Comparison of ENCODE assay signal across 23 cellular contexts in genomic region chr10:128551475-128551874, GRCh38.
"Had no signal": no experiment of that assay in that cellular context is flagged by ENCODE, and none has a peak within 500 bp of the region (broad histone marks: within the 10 kb centered on the region; RNA-seq: fewer than 3 reads in every experiment).

No MANE protein-coding gene starts in this region.

- H3K27me3 ChIP-seq: colonic mucosa, gastrocnemius medialis had no signal

- H3K4me1 ChIP-seq: colonic mucosa, esophagus squamous epithelium, gastrocnemius medialis, heart right ventricle, left lung, lower lobe of right lung had no signal

- H3K27ac ChIP-seq: colonic mucosa, epithelial cell of prostate, esophagus squamous epithelium, gastrocnemius medialis, heart right ventricle, left lung, lower lobe of right lung had no signal

- DNase-seq: colonic mucosa; cortex of kidney; effector CD8-positive, alpha-beta T cell; effector memory CD8-positive, alpha-beta T cell; endodermal cell; erythroblast; esophagus squamous epithelium; foreskin fibroblast; foreskin melanocyte; gastrocnemius medialis; glutamatergic neuron; head of caudate nucleus; heart right ventricle; hippocampal formation; left cardiac atrium; left lung; left ventricle myocardium superior; lower lobe of right lung; mesenchymal stem cell; mucosa of descending colon; naive B cell had no signal

- H3K9me3 ChIP-seq: colonic mucosa, gastrocnemius medialis, heart right ventricle, left lung, lower lobe of right lung, mucosa of descending colon had no signal

- H3K36me3 ChIP-seq: colonic mucosa, esophagus squamous epithelium, gastrocnemius medialis, heart right ventricle, left lung, lower lobe of right lung had no signal

- ATAC-seq: effector memory CD8-positive, alpha-beta T cell; esophagus mucosa; gastrocnemius medialis; heart right ventricle; left cardiac atrium; left lung; left ventricle myocardium superior; lower lobe of right lung; mucosa of descending colon had no signal

- H3K4me3 ChIP-seq: colonic mucosa, esophagus squamous epithelium, gastrocnemius medialis, heart right ventricle, left lung, lower lobe of right lung, mucosa of descending colon had no signal
